1 cellular context compared by ENCODE assay signal in the genomic region with DNA sequence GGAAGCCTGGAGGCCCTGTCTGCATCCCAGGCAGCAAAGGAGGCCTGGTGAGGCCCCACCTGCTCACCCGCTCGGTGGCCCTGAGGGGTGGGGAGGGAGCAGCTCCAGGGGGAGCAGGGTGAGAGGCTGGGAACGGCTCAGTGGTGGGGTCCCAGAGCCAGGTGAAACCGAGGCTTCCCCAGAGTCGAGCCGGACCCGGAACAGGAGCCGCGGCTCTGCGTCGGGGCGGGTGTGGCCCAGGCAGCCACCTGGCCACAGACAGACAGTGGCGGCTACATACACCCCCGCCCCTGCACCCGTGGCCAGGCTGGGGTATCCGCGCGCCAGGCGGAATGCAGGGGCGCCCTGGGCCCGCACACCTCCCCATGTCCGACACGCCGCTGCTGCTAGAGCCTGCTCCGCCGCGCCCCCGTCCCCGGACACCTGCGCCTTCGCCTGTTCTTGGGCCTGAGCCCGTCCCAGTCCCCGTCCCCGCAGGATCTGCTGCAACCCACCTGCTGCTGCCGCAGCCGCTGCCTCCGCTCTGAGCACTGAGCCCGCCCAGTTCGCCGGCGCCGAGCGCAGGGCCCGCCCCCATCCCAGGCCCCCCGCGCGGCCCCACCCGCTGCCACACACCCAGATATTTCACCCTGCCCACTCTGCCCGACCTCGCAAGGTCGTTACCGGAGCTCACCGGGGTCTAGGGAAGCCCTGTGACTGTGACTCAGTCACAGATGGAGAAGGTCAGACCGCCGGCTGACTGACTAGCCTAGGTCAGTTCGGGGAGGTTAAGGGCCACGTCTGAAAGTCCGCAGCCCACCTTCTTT.
TF ChIP-seq lines count a peak whose summit lies in the region.

A gene with protein sequence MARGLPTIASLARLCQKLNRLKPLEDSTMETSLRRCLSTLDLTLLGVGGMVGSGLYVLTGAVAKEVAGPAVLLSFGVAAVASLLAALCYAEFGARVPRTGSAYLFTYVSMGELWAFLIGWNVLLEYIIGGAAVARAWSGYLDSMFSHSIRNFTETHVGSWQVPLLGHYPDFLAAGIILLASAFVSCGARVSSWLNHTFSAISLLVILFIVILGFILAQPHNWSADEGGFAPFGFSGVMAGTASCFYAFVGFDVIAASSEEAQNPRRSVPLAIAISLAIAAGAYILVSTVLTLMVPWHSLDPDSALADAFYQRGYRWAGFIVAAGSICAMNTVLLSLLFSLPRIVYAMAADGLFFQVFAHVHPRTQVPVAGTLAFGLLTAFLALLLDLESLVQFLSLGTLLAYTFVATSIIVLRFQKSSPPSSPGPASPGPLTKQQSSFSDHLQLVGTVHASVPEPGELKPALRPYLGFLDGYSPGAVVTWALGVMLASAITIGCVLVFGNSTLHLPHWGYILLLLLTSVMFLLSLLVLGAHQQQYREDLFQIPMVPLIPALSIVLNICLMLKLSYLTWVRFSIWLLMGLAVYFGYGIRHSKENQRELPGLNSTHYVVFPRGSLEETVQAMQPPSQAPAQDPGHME (minus strand): TSS at position 525 of the 806 bp plus-strand sequence. CDS start 749 bp downstream, outside the sequence.

TF ChIP-seq in H1, 55 proteins besides CTCF, POLR2A, EP300 and RAD21 (continued from another document):
- 0 out of 2 replicates have a peak, but pooled peaks have one; percentile 34 for TF ChIP-seq E2F6 (IDR thresholded peaks at IDR 0.05)
- no peak for TF ChIP-seq CEBPB (IDR thresholded peaks at IDR 0.05; ENCODE audit: low read depth, low read length)
- TF ChIP-seq SUZ12 (IDR thresholded peaks at IDR 0.05; ENCODE audit: low read length) = peak; percentile 65
- peak; percentile 71 for TF ChIP-seq KDM4A (IDR thresholded peaks at IDR 0.05; ENCODE audit: low read depth, low read length, severe bottlenecking)
